In the genomic region with DNA sequence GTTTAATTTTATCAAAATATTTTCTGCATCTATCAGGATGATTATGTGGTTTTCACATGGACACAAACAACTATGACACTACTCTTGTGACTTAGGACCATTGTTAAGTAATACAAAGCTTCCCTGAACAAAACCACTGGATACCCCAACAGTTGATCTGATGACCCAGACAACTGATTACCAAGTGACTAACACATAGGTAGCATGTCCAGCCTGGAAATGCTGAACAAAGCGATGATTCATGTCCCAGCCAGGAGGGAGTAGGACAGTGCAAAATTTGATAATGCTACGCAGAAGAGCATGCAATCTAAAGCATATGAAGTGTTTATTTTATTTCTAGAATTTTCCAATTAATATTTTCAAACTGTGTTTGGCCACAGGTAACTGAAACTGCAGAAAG, we compare ENCODE assay signal across 33 cellular contexts. TPM values are rescaled to one million over a fixed set of nuclear protein-coding genes. Genes with fewer than 3 reads are reported as not detected.
DNase-seq lines count a peak whose midpoint lies in the region; ATAC-seq, FAIRE-seq and TF ChIP-seq lines count a peak whose summit lies in the region.
"Had no signal": no experiment of that assay in that cellular context is flagged by ENCODE, and none has a peak within 500 bp of the region (broad histone marks: within the 10 kb centered on the region; RNA-seq: fewer than 3 reads in every experiment).

No MANE protein-coding gene starts in this region.

- peaks cover 21% of the 10 kb centered on the region for H3K9me3 Mint-ChIP-seq in MCF 10A (ENCODE audit: unreplicated experiment)
- no peaks in the 10 kb centered on the region for H3K9me3 Mint-ChIP-seq in activated T-helper 2 cell treated with anti-CD3 and anti-CD28 coated beads, Interferon-gamma antibody, Interleukin-2, Interleukin-4, amounts not matched to agents 10 μg/mL and 5 μg/mL and 100 μg/mL, durations not matched to agents 14 hours and 24 hours and 36 hours

- 82 to 91% methylated on average over 2 of the region's 2 CpGs for WGBS in body of pancreas, 2 donors

- H3K4me1 Mint-ChIP-seq in MCF 10A (ENCODE audit: insufficient read depth, unreplicated experiment), result peaks cover 6% of the 10 kb centered on the region
- H3K4me1 Mint-ChIP-seq in activated T-helper 2 cell treated with anti-CD3 and anti-CD28 coated beads, Interferon-gamma antibody, Interleukin-2, Interleukin-4, amounts not matched to agents 10 μg/mL and 5 μg/mL and 100 μg/mL, durations not matched to agents 14 hours and 24 hours and 36 hours (ENCODE audit: low read depth), result no peaks in the 10 kb centered on the region
- H3K4me1 Mint-ChIP-seq: B cell, IgD-negative memory B cell had no signal

- no peaks in the 10 kb centered on the region for H3K36me3 Mint-ChIP-seq in MCF 10A (ENCODE audit: insufficient read depth, unreplicated experiment)
- no peaks in the 10 kb centered on the region for H3K36me3 Mint-ChIP-seq in activated T-helper 2 cell treated with anti-CD3 and anti-CD28 coated beads, Interferon-gamma antibody, Interleukin-2, Interleukin-4, amounts not matched to agents 10 μg/mL and 5 μg/mL and 100 μg/mL, durations not matched to agents 14 hours and 24 hours and 36 hours (ENCODE audit: low read depth)
- H3K36me3 Mint-ChIP-seq: CD8-positive, alpha-beta T cell had no signal

- no peak overlapping the region for H3K27ac ChIP-seq in breast epithelium
- H3K27ac ChIP-seq in body of pancreas, result peak overlapping the region in 3 of 4 donors; percentile 89 to 92 (median 92)
- H3K27ac ChIP-seq: 22Rv1, C4-2B, KMS-11, PC-9 had no signal

- POLR2A ChIA-PET in MCF 10A (lab: Yijun Ruan, JAX), result interaction anchor here (0.6 to 1.0 kb wide), 2 partner anchors 12 to 311 kb away, joined by 3 read pairs; no protein-coding TSS in a partner anchor

- FAIRE-seq in urothelium cell line (lab: Jason Lieb, UNC), result peak; percentile 77
- FAIRE-seq: GM12878 had no signal

- no peaks in the 10 kb centered on the region for H3K4me1 ChIP-seq in breast epithelium
- H3K4me1 ChIP-seq in body of pancreas, result peaks cover 56% of the 10 kb centered on the region
- H3K4me1 ChIP-seq: Caco-2 had no signal

- no peaks in the 10 kb centered on the region for H3K27me3 Mint-ChIP-seq in MCF 10A (ENCODE audit: insufficient read depth, unreplicated experiment)
- H3K27me3 Mint-ChIP-seq in activated T-helper 2 cell treated with anti-CD3 and anti-CD28 coated beads, Interferon-gamma antibody, Interleukin-2, Interleukin-4, amounts not matched to agents 10 μg/mL and 5 μg/mL and 100 μg/mL, durations not matched to agents 14 hours and 24 hours and 36 hours (ENCODE audit: low read depth), result no peaks in the 10 kb centered on the region
- H3K27me3 Mint-ChIP-seq: B cell had no signal

- CTCF ChIA-PET in MCF 10A (lab: Yijun Ruan, JAX), result no interaction called here

- H3K9me3 ChIP-seq in breast epithelium (peaks cover 0 to 23% of the 10 kb centered on the region in 2 donors), body of pancreas (no peaks in the 10 kb centered on the region)

- H3K36me3 ChIP-seq in breast epithelium (no peaks in the 10 kb centered on the region), body of pancreas (replicated peaks in 1 of 2; ENCODE audit: insufficient read depth in 1 of 2, low read depth in 2 of 2) (no peaks in the 10 kb centered on the region), kidney epithelial cell (ENCODE audit: control insufficient read depth, insufficient read depth, low read length) (no peaks in the 10 kb centered on the region)

- ATAC-seq in body of pancreas (no peak), GM19351 (IDR thresholded peaks at IDR 0.05; ENCODE audit: unreplicated experiment) (no peak)
- ATAC-seq: CD8-positive, alpha-beta T cell; GM12878; HCT116; SK-N-SH treated with all-trans-retinoic acid at 6 μM for 48 hours had no signal

- no peak overlapping the region for H3K4me3 ChIP-seq in breast epithelium
- H3K4me3 ChIP-seq in body of pancreas, result no peak overlapping the region
- H3K4me3 ChIP-seq in kidney epithelial cell (ENCODE audit: low read depth, low read length), result no peak overlapping the region
- H3K4me3 ChIP-seq: GM12878, PC-9 had no signal

- DNase-seq in MCF 10A (ENCODE audit: unreplicated experiment) (peak; percentile 13), breast epithelium (ENCODE audit: low spot score in 2 of 2) (no peak), body of pancreas (no peak), kidney epithelial cell (ENCODE audit: low read depth) (peak; percentile 32), urothelium cell line (ENCODE audit: low spot score) (no peak), SW 1271 (lab: John Stamatoyannopoulos, UW) (no peak)
- no peak for DNase-seq in activated T-helper 2 cell treated with anti-CD3 and anti-CD28 coated beads, Interferon-gamma antibody, Interleukin-2, Interleukin-4, amounts not matched to agents 10 μg/mL and 5 μg/mL and 100 μg/mL, durations not matched to agents 14 hours and 24 hours and 36 hours (ENCODE audit: low spot score)
- DNase-seq: Caco-2; CD8-positive, alpha-beta T cell; DMS 273 treated with DMSO at 0.1 percent for 48 hours; DMS79; EL; GDM1; MV-4-11; NCI-H1105; NCI-H146; NCI-H1930; NCI-H446; NCI-H526; NCI-H82; NK-92 treated with Interleukin-12 subunit alpha and Interleukin-12 subunit beta, amount 100 ng/mL, for 24 hours; PC-9; SIG-M5 had no signal

- no peak overlapping the region for H3K27ac Mint-ChIP-seq in MCF 10A (ENCODE audit: low read depth, unreplicated experiment)
- H3K27ac Mint-ChIP-seq in activated T-helper 2 cell treated with anti-CD3 and anti-CD28 coated beads, Interferon-gamma antibody, Interleukin-2, Interleukin-4, amounts not matched to agents 10 μg/mL and 5 μg/mL and 100 μg/mL, durations not matched to agents 14 hours and 24 hours and 36 hours, result no peak overlapping the region
- H3K27ac Mint-ChIP-seq: B cell; CD8-positive, alpha-beta T cell; IgD-negative memory B cell had no signal

- TF ChIP-seq POLR2A in breast epithelium (IDR thresholded peaks at IDR 0.05), result no peak
- no peak for TF ChIP-seq POLR2A in body of pancreas (IDR thresholded peaks at IDR 0.05)

- H3K4me3 Mint-ChIP-seq in MCF 10A (ENCODE audit: unreplicated experiment), result no peak overlapping the region
- no peak overlapping the region for H3K4me3 Mint-ChIP-seq in activated T-helper 2 cell treated with anti-CD3 and anti-CD28 coated beads, Interferon-gamma antibody, Interleukin-2, Interleukin-4, amounts not matched to agents 10 μg/mL and 5 μg/mL and 100 μg/mL, durations not matched to agents 14 hours and 24 hours and 36 hours (ENCODE audit: low read depth)
- H3K4me3 Mint-ChIP-seq: B cell; CD8-positive, alpha-beta T cell; IgD-negative memory B cell had no signal

- TF ChIP-seq CTCF in MCF 10A (IDR thresholded peaks at IDR 0.05; ENCODE audit: unreplicated experiment), result no peak
- no peak for TF ChIP-seq CTCF in breast epithelium (IDR thresholded peaks at IDR 0.05)
- no peak for TF ChIP-seq CTCF in body of pancreas (IDR thresholded peaks at IDR 0.05)
- TF ChIP-seq CTCF in kidney epithelial cell (IDR thresholded peaks at IDR 0.05; ENCODE audit: insufficient read depth, low read length, poor library complexity, severe bottlenecking), result no peak

- no peaks in the 10 kb centered on the region for H3K27me3 ChIP-seq in breast epithelium
- H3K27me3 ChIP-seq in body of pancreas, result no peaks in the 10 kb centered on the region
- H3K27me3 ChIP-seq in kidney epithelial cell (ENCODE audit: control insufficient read depth, insufficient read depth, low read length), result no peaks in the 10 kb centered on the region

- intact Hi-C loops in MCF 10A (cut with micrococcal nuclease), result no loop called here
- intact Hi-C loops in breast epithelium (cut with DNase I; ENCODE audit: low total_unique reads), result no loop called here
- intact Hi-C loops in body of pancreas (cut with DNase I), result no loop called here
- intact Hi-C loops in activated T-helper 2 cell treated with anti-CD3 and anti-CD28 coated beads, Interferon-gamma antibody, Interleukin-2, Interleukin-4, amounts not matched to agents 10 μg/mL and 5 μg/mL and 100 μg/mL, durations not matched to agents 14 hours and 24 hours and 36 hours (cut with micrococcal nuclease), result no loop called here

- no TSS peak for BruUV-seq in MCF 10A (replicated peaks; lab: Mats Ljungman, UMichigan)

RNA-seq across cellular contexts. Expression of gene PNLIP, which starts 8.9 kb away (rescaled TPM):
- total RNA-seq in MCF 10A (2022) (not detected in 2 replicates), breast epithelium (not detected), body of pancreas (over 10,000 TPM in 1 of 2 donors, 1,000 to 10,000 TPM in 1; 8,888 to 12,294 TPM), kidney epithelial cell (not detected in 2 replicates)
- total RNA-seq in activated T-helper 2 cell treated with anti-CD3 and anti-CD28 coated beads, Interferon-gamma antibody, Interleukin-2, Interleukin-4, amounts not matched to agents 10 μg/mL and 5 μg/mL and 100 μg/mL, durations not matched to agents 14 hours and 24 hours and 36 hours, result not detected in 2 replicates
- total RNA-seq: B cell; Caco-2; CD8-positive, alpha-beta T cell; H4; PC-9 had no signal

RNA-seq across cellular contexts. Expression of gene PNLIPRP1, which starts 53.9 kb away (rescaled TPM):
- total RNA-seq in MCF 10A (2022), result not detected in 2 replicates
- not detected for total RNA-seq in breast epithelium
- 1,000 to 10,000 TPM; 3,318 to 4,534 TPM for total RNA-seq in body of pancreas
- total RNA-seq in kidney epithelial cell, result not detected in 2 replicates
- not detected in 2 replicates for total RNA-seq in activated T-helper 2 cell treated with anti-CD3 and anti-CD28 coated beads, Interferon-gamma antibody, Interleukin-2, Interleukin-4, amounts not matched to agents 10 μg/mL and 5 μg/mL and 100 μg/mL, durations not matched to agents 14 hours and 24 hours and 36 hours
- total RNA-seq: B cell; Caco-2; CD8-positive, alpha-beta T cell; H4; PC-9 had no signal

Comparison
In these comparisons a context has a peak if more than half of its experiments do, and no peak if none do; other contexts are left out.
1. DNase-seq: peak in MCF 10A (single experiment) and kidney epithelial cell (single experiment); none in breast epithelium (0 of 2), body of pancreas (0 of 4), urothelium cell line (single experiment), activated T-helper 2 cell treated with anti-CD3 and anti-CD28 coated beads, Interferon-gamma antibody, Interleukin-2, Interleukin-4, amounts not matched to agents 10 μg/mL and 5 μg/mL and 100 μg/mL, durations not matched to agents 14 hours and 24 hours and 36 hours (single experiment) and SW 1271 (0 of 2).
2. H3K27ac ChIP-seq: peak in body of pancreas (3 of 4); none in breast epithelium (0 of 2).
3. RNA of gene PNLIP, which starts 8.9 kb away (total RNA-seq): 8,888 to 12,294 TPM in body of pancreas; not detected in MCF 10A, not detected in breast epithelium, not detected in kidney epithelial cell and not detected in activated T-helper 2 cell treated with anti-CD3 and anti-CD28 coated beads, Interferon-gamma antibody, Interleukin-2, Interleukin-4, amounts not matched to agents 10 μg/mL and 5 μg/mL and 100 μg/mL, durations not matched to agents 14 hours and 24 hours and 36 hours; every median in the first group is over 1,000 times any median in the second.
4. RNA of gene PNLIPRP1, which starts 53.9 kb away (total RNA-seq): 3,318 to 4,534 TPM in body of pancreas; not detected in MCF 10A, not detected in breast epithelium, not detected in kidney epithelial cell and not detected in activated T-helper 2 cell treated with anti-CD3 and anti-CD28 coated beads, Interferon-gamma antibody, Interleukin-2, Interleukin-4, amounts not matched to agents 10 μg/mL and 5 μg/mL and 100 μg/mL, durations not matched to agents 14 hours and 24 hours and 36 hours; every median in the first group is over 1,000 times any median in the second.